13 cellular contexts compared by ENCODE assay signal in the genomic region with DNA sequence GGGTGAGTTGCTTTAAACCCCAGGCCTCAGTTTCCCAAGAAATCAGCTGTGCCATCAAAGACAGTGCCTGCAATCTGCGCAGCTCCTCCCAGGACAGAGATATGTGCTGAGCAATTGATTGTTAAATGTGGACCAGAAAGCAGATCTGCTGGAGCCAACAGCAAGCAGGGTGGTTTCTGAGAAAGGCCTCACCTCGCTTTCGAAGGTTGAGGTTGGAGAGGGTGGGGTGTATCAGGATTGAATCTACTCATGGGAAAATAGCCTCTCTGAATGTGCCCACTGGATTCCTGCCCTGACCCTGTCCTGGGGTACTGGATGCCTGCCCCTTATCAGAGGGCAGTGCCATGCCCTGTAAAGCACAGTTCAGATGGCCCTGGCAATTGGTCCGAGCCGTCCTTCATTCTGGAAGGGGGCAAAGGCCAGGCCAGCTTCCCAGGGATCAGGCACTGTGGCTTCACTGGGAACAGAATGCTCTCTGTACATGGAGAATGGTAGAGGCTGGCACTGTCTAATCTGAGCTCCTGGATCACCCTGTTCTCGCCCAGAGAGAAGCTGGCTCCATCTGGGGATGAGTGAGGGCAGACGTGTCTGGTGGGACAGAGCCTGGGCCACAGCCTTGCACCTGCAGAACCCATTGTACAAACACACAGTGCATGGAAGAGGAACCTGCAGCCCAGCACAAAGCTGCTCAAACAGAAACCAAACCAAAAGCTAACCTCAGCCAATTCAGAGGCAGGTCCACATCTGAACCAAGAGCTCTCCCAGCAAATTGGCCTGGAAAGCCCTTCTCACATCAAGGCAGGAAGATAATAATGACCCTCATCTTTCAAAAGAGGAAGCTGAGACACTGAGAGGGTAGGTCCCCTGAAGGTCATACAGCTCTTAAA. TPM values are rescaled to one million over a fixed set of nuclear protein-coding genes. Genes with fewer than 3 reads are reported as not detected.
DNase-seq lines count a peak whose midpoint lies in the region; ATAC-seq and TF ChIP-seq lines count a peak whose summit lies in the region.
"Had no signal": no experiment of that assay in that cellular context is flagged by ENCODE, and none has a peak within 500 bp of the region (broad histone marks: within the 10 kb centered on the region; RNA-seq: fewer than 3 reads in every experiment).

No MANE protein-coding gene starts in this region.

- peaks cover 2% of the 10 kb centered on the region for H3K36me3 ChIP-seq in IMR-90 (ENCODE audit: control insufficient read depth, insufficient read depth, low read length)

- H4K5ac ChIP-seq in IMR-90 (ENCODE audit: low read depth, low read length) = no peak overlapping the region

- no peak overlapping the region for H3K4ac ChIP-seq in IMR-90 (ENCODE audit: low read depth, low read length)

- no peaks in the 10 kb centered on the region for H3K9me1 ChIP-seq in IMR-90 (ENCODE audit: insufficient read depth, low read length)

- H2BK5ac ChIP-seq in IMR-90 (ENCODE audit: low read depth, low read length, poor library complexity, severe bottlenecking) = no peak overlapping the region

- no peak overlapping the region for H2AK5ac ChIP-seq in IMR-90 (ENCODE audit: low read depth, low read length)

- H2AK9ac ChIP-seq in IMR-90 (replicated peaks; ENCODE audit: low read depth, low read length, poor library complexity) = no peak overlapping the region

- H2BK20ac ChIP-seq in IMR-90 (ENCODE audit: low read depth, low read length) = no peak overlapping the region

- ATAC-seq in IMR-90 (ENCODE audit: low read depth) = peak; percentile 28
- no peak for ATAC-seq in GM21825 (IDR thresholded peaks at IDR 0.05; ENCODE audit: unreplicated experiment)
- ATAC-seq in HG03432 (IDR thresholded peaks at IDR 0.05; ENCODE audit: unreplicated experiment) = no peak

- no peak overlapping the region for H4K8ac ChIP-seq in IMR-90 (ENCODE audit: low read depth in 2 of 2, low read length in 2 of 2)

- dilution Hi-C loops in IMR-90 (cut with HindIII; ENCODE audit: low sequenced_read_pairs, unreplicated experiment) = no loop called here

- in situ Hi-C loops in IMR-90 (cut with MboI; ENCODE audit: low sequenced_read_pairs) = no loop called here

- H3K27me3 ChIP-seq in IMR-90 (ENCODE audit: control insufficient read depth, insufficient read depth, low read length) (peaks cover 7% of the 10 kb centered on the region; the same call in 1 of the 2 replicates), layer of hippocampus (ENCODE audit: control insufficient read depth, insufficient read depth, low read length) (no peaks in the 10 kb centered on the region)

- no peak overlapping the region for H3K4me2 ChIP-seq in IMR-90 (ENCODE audit: low read depth, low read length)
- H3K4me2 ChIP-seq: smooth muscle cell had no signal

- POLR2A ChIA-PET in IMR-90 (lab: Charles Lee; ENCODE audit: unreplicated experiment) = interaction anchor here (0.6 kb wide), 1 partner anchor 20 kb away, joined by 8 read pairs; a partner anchor contains a TSS

- no peak overlapping the region for H3K4me3 ChIP-seq in IMR-90 (ENCODE audit: insufficient read depth, low read depth, low read length)
- H3K4me3 ChIP-seq: smooth muscle cell had no signal

- H3K79me1 ChIP-seq in IMR-90 (ENCODE audit: low read depth in 1 of 2, low read length in 2 of 2) = no peaks in the 10 kb centered on the region

- H3K23ac ChIP-seq in IMR-90 (ENCODE audit: low read depth, low read length) = no peak overlapping the region

- no peaks in the 10 kb centered on the region for H3K9me3 ChIP-seq in IMR-90 (ENCODE audit: control insufficient read depth, insufficient read depth, low read length)

- H3K27ac ChIP-seq in IMR-90 (ENCODE audit: insufficient read depth, low read length) (no peak overlapping the region), layer of hippocampus (ENCODE audit: low read depth, low read length) (peak overlapping the region; percentile 97)

- no peaks in the 10 kb centered on the region; the same call in 1 of the 2 replicates for H4K20me1 ChIP-seq in IMR-90 (ENCODE audit: insufficient read depth, low read length)

- no peak overlapping the region for H3K56ac ChIP-seq in IMR-90 (ENCODE audit: extremely low read depth, insufficient read depth, low read length)

- TF ChIP-seq RAD21 in IMR-90 (IDR thresholded peaks at IDR 0.05; ENCODE audit: low read length) = no peak

- no peak for TF ChIP-seq CTCF in IMR-90 (conservative IDR thresholded peaks at IDR 0.05; ENCODE audit: low read depth, low read length)

- no CpG with 5 or more reads among the region's 7 CpGs for WGBS in IMR-90 (ENCODE audit: extremely low coverage in 2 of 2, insufficient read length in 1 of 2), 2 experiments

- CTCF ChIA-PET in IMR-90 (lab: Yijun Ruan, JAX) = no interaction called here

- no peak overlapping the region for H3K14ac ChIP-seq in IMR-90 (replicated peaks; ENCODE audit: low read depth, low read length)

- no TSS peak for BruUV-seq in IMR-90 (replicated peaks; lab: Mats Ljungman, UMichigan)

- intact Hi-C loops in IMR-90 (cut with micrococcal nuclease) = no loop called here

- H2BK15ac ChIP-seq in IMR-90 (ENCODE audit: low read depth, low read length) = no peak overlapping the region

- no peak for TF ChIP-seq POLR2A in IMR-90 (IDR thresholded peaks at IDR 0.05; ENCODE audit: low read depth, low read length)

- peak overlapping the region; percentile 32 for H2AFZ ChIP-seq in IMR-90 (replicated peaks; ENCODE audit: low read length, poor library complexity)

- H3K18ac ChIP-seq in IMR-90 (ENCODE audit: low read depth, low read length) = no peak overlapping the region

- DNase-seq in IMR-90 (no peak), anterior cingulate cortex (lab: John Stamatoyannopoulos, UW) (peak in 38 of 58 donors; percentile 13 to 87 (median 47)), putamen (ENCODE audit: low spot score) (peak; percentile 58), UCSD-AML1 (lab: John Stamatoyannopoulos, UW; ENCODE audit: unreplicated experiment) (no peak)
- no peak for DNase-seq in NK-92 treated with Interleukin-12 subunit alpha and Interleukin-12 subunit beta, amount 100 ng/mL, for 24 hours (lab: John Stamatoyannopoulos, UW)
- DNase-seq: COR-L47; effector CD4-positive, alpha-beta T cell; NCI-H1417; NCI-H774 had no signal

- no peak overlapping the region for H3K9ac ChIP-seq in IMR-90 (ENCODE audit: low read depth, low read length)

- no peak overlapping the region for H2BK120ac ChIP-seq in IMR-90 (ENCODE audit: low read depth, low read length)

- H3K4me1 ChIP-seq in IMR-90 (ENCODE audit: control insufficient read depth, insufficient read depth, low read length) = no peaks in the 10 kb centered on the region

- no peak overlapping the region for H4K91ac ChIP-seq in IMR-90 (ENCODE audit: insufficient read depth, low read depth, low read length)

TF ChIP-seq in IMR-90, 13 proteins besides CTCF, POLR2A, EP300 and RAD21:
- no peak for TF ChIP-seq CHD1 (IDR thresholded peaks at IDR 0.05; ENCODE audit: low read depth, low read length)
- TF ChIP-seq CEBPB (IDR thresholded peaks at IDR 0.05; ENCODE audit: low read depth, low read length) = no peak
- no peak for TF ChIP-seq NFE2L2 (IDR thresholded peaks at IDR 0.05; ENCODE audit: low read depth, low read length)
- no peak for TF ChIP-seq RCOR1 (IDR thresholded peaks at IDR 0.05; ENCODE audit: insufficient replicate concordance, low read length)
- no peak for TF ChIP-seq FOS (IDR thresholded peaks at IDR 0.05; ENCODE audit: low read depth, low read length)
- no peak for TF ChIP-seq BHLHE40 (IDR thresholded peaks at IDR 0.05; ENCODE audit: low read depth, low read length)
- TF ChIP-seq, protein P1, sequence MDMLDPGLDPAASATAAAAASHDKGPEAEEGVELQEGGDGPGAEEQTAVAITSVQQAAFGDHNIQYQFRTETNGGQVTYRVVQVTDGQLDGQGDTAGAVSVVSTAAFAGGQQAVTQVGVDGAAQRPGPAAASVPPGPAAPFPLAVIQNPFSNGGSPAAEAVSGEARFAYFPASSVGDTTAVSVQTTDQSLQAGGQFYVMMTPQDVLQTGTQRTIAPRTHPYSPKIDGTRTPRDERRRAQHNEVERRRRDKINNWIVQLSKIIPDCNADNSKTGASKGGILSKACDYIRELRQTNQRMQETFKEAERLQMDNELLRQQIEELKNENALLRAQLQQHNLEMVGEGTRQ (IDR thresholded peaks at IDR 0.05; ENCODE audit: low read depth, low read length) = no peak
- TF ChIP-seq, protein P2, sequence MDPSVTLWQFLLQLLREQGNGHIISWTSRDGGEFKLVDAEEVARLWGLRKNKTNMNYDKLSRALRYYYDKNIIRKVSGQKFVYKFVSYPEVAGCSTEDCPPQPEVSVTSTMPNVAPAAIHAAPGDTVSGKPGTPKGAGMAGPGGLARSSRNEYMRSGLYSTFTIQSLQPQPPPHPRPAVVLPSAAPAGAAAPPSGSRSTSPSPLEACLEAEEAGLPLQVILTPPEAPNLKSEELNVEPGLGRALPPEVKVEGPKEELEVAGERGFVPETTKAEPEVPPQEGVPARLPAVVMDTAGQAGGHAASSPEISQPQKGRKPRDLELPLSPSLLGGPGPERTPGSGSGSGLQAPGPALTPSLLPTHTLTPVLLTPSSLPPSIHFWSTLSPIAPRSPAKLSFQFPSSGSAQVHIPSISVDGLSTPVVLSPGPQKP (IDR thresholded peaks at IDR 0.05; ENCODE audit: borderline replicate concordance, low read depth, low read length) = no peak
- TF ChIP-seq MAFK (IDR thresholded peaks at IDR 0.05; ENCODE audit: low read depth, low read length) = no peak
- TF ChIP-seq RFX5 (IDR thresholded peaks at IDR 0.05; ENCODE audit: low read depth, low read length) = no peak
- TF ChIP-seq MXI1 (IDR thresholded peaks at IDR 0.05; ENCODE audit: borderline replicate concordance, low read depth, low read length) = no peak
- TF ChIP-seq MAZ (IDR thresholded peaks at IDR 0.05; ENCODE audit: borderline replicate concordance, low read depth, low read length) = no peak
- TF ChIP-seq SMC3 (IDR thresholded peaks at IDR 0.05; ENCODE audit: low read depth, low read length) = no peak

RNA-seq across cellular contexts. Expression of a gene that starts 15.2 kb away (rescaled TPM):
- 20.0 and 22.0 TPM in 2 replicates for total RNA-seq in IMR-90 (2012; rRNA removed)
- polyA plus RNA-seq in IMR-90 (2012; rRNA removed) = 43.2 and 43.3 TPM in 2 replicates
- 25.7 and 56.1 TPM in 2 replicates for polyA plus RNA-seq in IMR-90 (2012; cell fraction: cytosol; rRNA removed)
- polyA plus RNA-seq in IMR-90 (2012; cell fraction: nucleus; rRNA removed; ENCODE audit: low replicate concordance) = 22.6 and 38.0 TPM in 2 replicates

RNA-seq across cellular contexts. Expression of a gene that starts 20.0 kb away (rescaled TPM):
- total RNA-seq in IMR-90 (2012; rRNA removed) = 59.2 and 70.4 TPM in 2 replicates
- polyA plus RNA-seq in IMR-90 (2012; rRNA removed) = 63.7 and 69.5 TPM in 2 replicates
- polyA plus RNA-seq in IMR-90 (2012; cell fraction: cytosol; rRNA removed) = 31.6 and 45.0 TPM in 2 replicates
- polyA plus RNA-seq in IMR-90 (2012; cell fraction: nucleus; rRNA removed; ENCODE audit: low replicate concordance) = 239 and 302 TPM in 2 replicates

Comparison
In these comparisons a context has a peak if more than half of its experiments do, and no peak if none do; other contexts are left out.
1. DNase-seq: peak in anterior cingulate cortex (38 of 58) and putamen (single experiment); none in IMR-90 (single experiment), UCSD-AML1 (single experiment) and NK-92 treated with Interleukin-12 subunit alpha and Interleukin-12 subunit beta, amount 100 ng/mL, for 24 hours (single experiment).